Comparison of ENCODE assay signal across 10 cellular contexts in the genomic region with DNA sequence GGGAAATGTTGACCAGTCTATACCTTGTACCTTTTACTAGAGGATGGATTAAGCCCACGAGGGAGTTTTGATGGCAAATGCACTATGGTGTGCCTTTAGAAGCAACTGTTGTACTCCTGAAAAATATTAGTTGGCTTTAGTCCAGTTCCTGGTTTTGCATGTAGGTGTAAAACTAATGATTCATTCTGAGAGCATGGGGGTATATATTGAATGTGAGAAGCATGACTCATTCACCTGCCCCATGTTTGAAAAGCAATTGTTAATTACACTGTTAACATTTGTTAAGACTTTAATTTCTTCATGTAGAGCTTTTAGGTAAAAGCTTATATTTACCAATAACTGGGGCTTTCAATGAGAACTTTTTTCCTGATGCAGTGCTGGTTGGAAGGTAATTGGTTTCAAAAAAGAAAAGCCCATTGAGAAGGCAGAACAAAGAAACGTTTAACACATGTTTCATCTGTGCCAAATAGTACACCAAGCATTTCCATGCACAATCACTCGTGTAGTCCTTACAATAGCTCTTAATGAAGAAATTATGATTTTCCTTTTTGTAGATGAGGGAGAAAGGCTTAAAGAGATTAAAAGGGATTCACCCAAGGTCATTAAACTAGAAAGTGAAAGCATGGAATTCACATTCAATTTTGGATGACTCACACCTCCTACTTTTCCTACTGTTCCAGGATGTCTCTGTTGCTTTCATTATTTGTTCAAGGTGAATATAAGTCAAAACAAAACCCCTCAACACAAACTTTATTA.
DNase-seq lines count a peak whose midpoint lies in the region; ATAC-seq, FAIRE-seq and TF ChIP-seq lines count a peak whose summit lies in the region.
"Had no signal": no experiment of that assay in that cellular context is flagged by ENCODE, and none has a peak within 500 bp of the region (broad histone marks: within the 10 kb centered on the region; RNA-seq: fewer than 3 reads in every experiment).

No MANE protein-coding gene starts in this region.

- no peak overlapping the region for H3K4me3 Mint-ChIP-seq in chondrocyte (ENCODE audit: unreplicated experiment)

- no peaks in the 10 kb centered on the region for H3K36me3 ChIP-seq in ACC112 (ENCODE audit: insufficient read depth, low read length)
- no peaks in the 10 kb centered on the region for H3K36me3 ChIP-seq in endothelial cell of umbilical vein (ENCODE audit: control insufficient read depth in 2 of 2, extremely low read depth in 1 of 2, insufficient read depth in 2 of 2, low read length in 2 of 2)
- H3K36me3 ChIP-seq: BLaER1 treated with 17β-estradiol and CSF1 and Interleukin-3, amounts not matched to agents 10 nM and 100 nM had no signal

- no peaks in the 10 kb centered on the region for H3K9me1 ChIP-seq in endothelial cell of umbilical vein (replicated peaks; ENCODE audit: control insufficient read depth, extremely low read depth, insufficient read depth, low read length)

- DNase-seq in LoVo (ENCODE audit: low spot score) = peak; percentile 53
- DNase-seq in endothelial cell of umbilical vein (ENCODE audit: low read depth, low spot score) = no peak
- no peak for DNase-seq in SHP77 (lab: John Stamatoyannopoulos, UW)
- no peak for DNase-seq in OCI-M2 (lab: John Stamatoyannopoulos, UW; ENCODE audit: unreplicated experiment)
- no peak for DNase-seq in NCI-H1417 treated with DMSO at 0.1 percent for 48 hours (lab: John Stamatoyannopoulos, UW)
- DNase-seq in chondrocyte (ENCODE audit: low spot score) = no peak
- DNase-seq: activated CD4-positive, alpha-beta T cell treated with anti-CD3 and anti-CD28 coated beads for 4 hours had no signal

- POLR2A ChIA-PET in endothelial cell of umbilical vein (lab: Charles Lee) = no interaction called here

- BruUV-seq in endothelial cell of umbilical vein (replicated peaks; lab: Mats Ljungman, UMichigan) = no TSS peak

- H4K20me1 ChIP-seq in endothelial cell of umbilical vein (replicated peaks; ENCODE audit: control insufficient read depth, extremely low read depth, insufficient read depth, low read length) = no peaks in the 10 kb centered on the region
- H4K20me1 ChIP-seq: BLaER1 treated with 17β-estradiol and CSF1 and Interleukin-3, amounts not matched to agents 10 nM and 100 nM had no signal

- no peak overlapping the region for H3K9ac ChIP-seq in endothelial cell of umbilical vein (replicated peaks; ENCODE audit: extremely low read depth, insufficient read depth, low read length)
- H3K9ac ChIP-seq: BLaER1 treated with 17β-estradiol and CSF1 and Interleukin-3, amounts not matched to agents 10 nM and 100 nM had no signal

- H2AFZ ChIP-seq in ACC112 (ENCODE audit: low read length, unreplicated experiment) = peak overlapping the region; percentile 72
- no peak overlapping the region for H2AFZ ChIP-seq in endothelial cell of umbilical vein (ENCODE audit: low read depth, low read length)

- H3K4me1 ChIP-seq in ACC112 (ENCODE audit: control insufficient read depth, insufficient read depth, low read length, unreplicated experiment) (peaks cover 14% of the 10 kb centered on the region), endothelial cell of umbilical vein (ENCODE audit: control insufficient read depth, extremely low read depth, insufficient read depth, low read length) (no peaks in the 10 kb centered on the region)

- TF ChIP-seq POLR2A in endothelial cell of umbilical vein (IDR thresholded peaks at IDR 0.05; ENCODE audit: low read depth, low read length) = no peak

- no peak for FAIRE-seq in endothelial cell of umbilical vein (lab: Jason Lieb, UNC)

- peaks cover 1% of the 10 kb centered on the region for H3K27me3 Mint-ChIP-seq in chondrocyte (ENCODE audit: low read depth)

- peaks cover 2% of the 10 kb centered on the region for H3K9me3 Mint-ChIP-seq in chondrocyte (ENCODE audit: low read depth)

- H3K27me3 ChIP-seq in ACC112 (ENCODE audit: insufficient read depth, low read length) = peaks cover 18% of the 10 kb centered on the region
- H3K27me3 ChIP-seq in endothelial cell of umbilical vein (ENCODE audit: control insufficient read depth in 2 of 2, insufficient read depth in 2 of 2, low read length in 2 of 2) = peaks cover 0 to 2% of the 10 kb centered on the region in 2 experiments
- H3K27me3 ChIP-seq: BLaER1 treated with 17β-estradiol and CSF1 and Interleukin-3, amounts not matched to agents 10 nM and 100 nM had no signal

- H3K4me3 ChIP-seq in ACC112 (ENCODE audit: low read depth, low read length) (peak overlapping the region; percentile 68), endothelial cell of umbilical vein (replicated peaks in 1 of 3; ENCODE audit: insufficient read depth in 1 of 3, low read depth in 1 of 3, low read length in 3 of 3) (no peak overlapping the region)
- H3K4me3 ChIP-seq: BLaER1 treated with 17β-estradiol and CSF1 and Interleukin-3, amounts not matched to agents 10 nM and 100 nM had no signal

- H3K27ac Mint-ChIP-seq in chondrocyte (ENCODE audit: unreplicated experiment) = no peak overlapping the region

- H3K79me2 ChIP-seq in ACC112 (ENCODE audit: control insufficient read depth, insufficient read depth, low read length, unreplicated experiment) (no peaks in the 10 kb centered on the region), endothelial cell of umbilical vein (ENCODE audit: control insufficient read depth, insufficient read depth, low read length) (no peaks in the 10 kb centered on the region)

- no peaks in the 10 kb centered on the region for H3K36me3 Mint-ChIP-seq in chondrocyte (ENCODE audit: low read depth)

- no peak overlapping the region for H3K4me2 ChIP-seq in endothelial cell of umbilical vein (ENCODE audit: insufficient read depth, low read length)
- H3K4me2 ChIP-seq: BLaER1 treated with 17β-estradiol and CSF1 and Interleukin-3, amounts not matched to agents 10 nM and 100 nM had no signal

- H3K4me1 Mint-ChIP-seq in chondrocyte (ENCODE audit: low read depth) = no peaks in the 10 kb centered on the region

- TF ChIP-seq CTCF in endothelial cell of umbilical vein (IDR thresholded peaks at IDR 0.05; ENCODE audit: extremely low read depth in 1 of 2, insufficient read depth in 1 of 2, low read depth in 1 of 2, low read length in 2 of 2) (no peak), chondrocyte (IDR thresholded peaks at IDR 0.05) (no peak)

- no peaks in the 10 kb centered on the region for H3K9me3 ChIP-seq in endothelial cell of umbilical vein (replicated peaks; ENCODE audit: control insufficient read depth, insufficient read depth, low read length)
- H3K9me3 ChIP-seq: BLaER1 treated with 17β-estradiol and CSF1 and Interleukin-3, amounts not matched to agents 10 nM and 100 nM had no signal

- peak; percentile 46 for ATAC-seq in GM21367 (IDR thresholded peaks at IDR 0.05; ENCODE audit: unreplicated experiment)

- CTCF ChIA-PET in endothelial cell of umbilical vein (lab: Charles Lee) = no interaction called here

- H3K27ac ChIP-seq in ACC112 (ENCODE audit: low read depth, low read length) (peak overlapping the region; percentile 37), endothelial cell of umbilical vein (ENCODE audit: insufficient read depth, low read depth, low read length) (no peak overlapping the region)
- H3K27ac ChIP-seq: BLaER1 treated with 17β-estradiol and CSF1 and Interleukin-3, amounts not matched to agents 10 nM and 100 nM had no signal

- intact Hi-C loops in endothelial cell of umbilical vein (cut with micrococcal nuclease) = no loop called here

- dilution Hi-C loops in endothelial cell of umbilical vein (cut with MboI; ENCODE audit: extremely low pct_ligation_motif_present, low sequenced_read_pairs) = no loop called here

TF ChIP-seq in endothelial cell of umbilical vein, 7 proteins besides CTCF, POLR2A, EP300 and RAD21:
- peak; percentile 26 for TF ChIP-seq FOS (IDR thresholded peaks at IDR 0.05; ENCODE audit: borderline replicate concordance, insufficient read depth, low read length)
- TF ChIP-seq GATA2 (IDR thresholded peaks at IDR 0.05; ENCODE audit: insufficient read depth, insufficient read length, low read depth, low read length) = no peak
